Comparison of ENCODE assay signal across 1 cellular context in the genomic region with DNA sequence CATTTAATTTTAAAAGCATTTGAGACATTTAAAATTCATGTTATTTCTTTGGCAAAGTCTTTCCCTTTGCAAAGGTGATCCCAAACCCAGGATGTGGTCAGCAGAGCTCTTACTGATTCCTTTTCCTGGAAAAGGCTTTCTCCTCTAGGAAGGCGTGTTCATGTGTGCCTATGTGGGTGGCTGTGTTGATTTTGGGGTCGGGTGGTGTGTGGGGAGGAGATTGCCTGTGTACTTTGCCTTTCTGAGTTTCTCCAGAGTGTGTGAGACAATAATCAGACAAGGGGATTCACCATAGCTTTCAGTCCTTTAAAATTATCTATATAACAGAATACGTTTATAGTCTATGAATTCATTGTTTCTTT.
A peak's percentile ranks its signal among the peaks of the same experiment; 100 is the strongest.
TF ChIP-seq lines count a peak whose summit lies in the region.

No MANE protein-coding gene starts in this region.

TF ChIP-seq in K562, 482 proteins besides CTCF, POLR2A, EP300 and RAD21 (continued from another document and continues in another):
- TF ChIP-seq FOXM1 (IDR thresholded peaks at IDR 0.05; ENCODE audit: low read depth), result no peak
- TF ChIP-seq FOXM1 (CRISPR knock-in tag; IDR thresholded peaks at IDR 0.05; ENCODE audit: low read depth), result no peak
- TF ChIP-seq, protein P1, sequence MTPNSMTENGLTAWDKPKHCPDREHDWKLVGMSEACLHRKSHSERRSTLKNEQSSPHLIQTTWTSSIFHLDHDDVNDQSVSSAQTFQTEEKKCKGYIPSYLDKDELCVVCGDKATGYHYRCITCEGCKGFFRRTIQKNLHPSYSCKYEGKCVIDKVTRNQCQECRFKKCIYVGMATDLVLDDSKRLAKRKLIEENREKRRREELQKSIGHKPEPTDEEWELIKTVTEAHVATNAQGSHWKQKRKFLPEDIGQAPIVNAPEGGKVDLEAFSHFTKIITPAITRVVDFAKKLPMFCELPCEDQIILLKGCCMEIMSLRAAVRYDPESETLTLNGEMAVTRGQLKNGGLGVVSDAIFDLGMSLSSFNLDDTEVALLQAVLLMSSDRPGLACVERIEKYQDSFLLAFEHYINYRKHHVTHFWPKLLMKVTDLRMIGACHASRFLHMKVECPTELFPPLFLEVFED (CRISPR knock-in tag; conservative IDR thresholded peaks at IDR 0.05), result no peak
- TF ChIP-seq NFATC3 (IDR thresholded peaks at IDR 0.05), result no peak
- TF ChIP-seq CGGBP1 (CRISPR knock-in tag; IDR thresholded peaks at IDR 0.05), result no peak
- no peak for TF ChIP-seq ELF4 (CRISPR knock-in tag; IDR thresholded peaks at IDR 0.05)
- TF ChIP-seq PHB (CRISPR knock-in tag; IDR thresholded peaks at IDR 0.05), result no peak
- no peak for TF ChIP-seq POLR2G (IDR thresholded peaks at IDR 0.05; ENCODE audit: low read depth, low read length)
- no peak for TF ChIP-seq ZNF449 (CRISPR knock-in tag; IDR thresholded peaks at IDR 0.05)
- no peak for TF ChIP-seq IFI16 (CRISPR knock-in tag; IDR thresholded peaks at IDR 0.05)
- TF ChIP-seq ETV5 (CRISPR knock-in tag; IDR thresholded peaks at IDR 0.05; ENCODE audit: low read depth), result no peak
- TF ChIP-seq, protein P2, sequence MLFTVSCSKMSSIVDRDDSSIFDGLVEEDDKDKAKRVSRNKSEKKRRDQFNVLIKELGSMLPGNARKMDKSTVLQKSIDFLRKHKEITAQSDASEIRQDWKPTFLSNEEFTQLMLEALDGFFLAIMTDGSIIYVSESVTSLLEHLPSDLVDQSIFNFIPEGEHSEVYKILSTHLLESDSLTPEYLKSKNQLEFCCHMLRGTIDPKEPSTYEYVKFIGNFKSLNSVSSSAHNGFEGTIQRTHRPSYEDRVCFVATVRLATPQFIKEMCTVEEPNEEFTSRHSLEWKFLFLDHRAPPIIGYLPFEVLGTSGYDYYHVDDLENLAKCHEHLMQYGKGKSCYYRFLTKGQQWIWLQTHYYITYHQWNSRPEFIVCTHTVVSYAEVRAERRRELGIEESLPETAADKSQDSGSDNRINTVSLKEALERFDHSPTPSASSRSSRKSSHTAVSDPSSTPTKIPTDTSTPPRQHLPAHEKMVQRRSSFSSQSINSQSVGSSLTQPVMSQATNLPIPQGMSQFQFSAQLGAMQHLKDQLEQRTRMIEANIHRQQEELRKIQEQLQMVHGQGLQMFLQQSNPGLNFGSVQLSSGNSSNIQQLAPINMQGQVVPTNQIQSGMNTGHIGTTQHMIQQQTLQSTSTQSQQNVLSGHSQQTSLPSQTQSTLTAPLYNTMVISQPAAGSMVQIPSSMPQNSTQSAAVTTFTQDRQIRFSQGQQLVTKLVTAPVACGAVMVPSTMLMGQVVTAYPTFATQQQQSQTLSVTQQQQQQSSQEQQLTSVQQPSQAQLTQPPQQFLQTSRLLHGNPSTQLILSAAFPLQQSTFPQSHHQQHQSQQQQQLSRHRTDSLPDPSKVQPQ (CRISPR knock-in tag; IDR thresholded peaks at IDR 0.05; ENCODE audit: borderline replicate concordance), result no peak
- TF ChIP-seq E2F8 (IDR thresholded peaks at IDR 0.05; ENCODE audit: low read depth, partially characterized antibody), result no peak
- TF ChIP-seq CCNT2 (IDR thresholded peaks at IDR 0.05; ENCODE audit: borderline replicate concordance, extremely low read depth, insufficient read length, low read depth, low read length), result no peak
- TF ChIP-seq FOXJ3 (CRISPR knock-in tag; IDR thresholded peaks at IDR 0.05), result no peak
- no peak for TF ChIP-seq NFXL1 (CRISPR knock-in tag; IDR thresholded peaks at IDR 0.05)
- TF ChIP-seq FOXA1 (IDR thresholded peaks at IDR 0.05; ENCODE audit: borderline replicate concordance), result peak; percentile 27; the same call in 1 of the 2 replicates
- TF ChIP-seq SNIP1 (IDR thresholded peaks at IDR 0.05; ENCODE audit: low read depth), result no peak
- no peak for TF ChIP-seq ZNF140 (CRISPR knock-in tag; IDR thresholded peaks at IDR 0.05)
- TF ChIP-seq ZNF699 (CRISPR knock-in tag; IDR thresholded peaks at IDR 0.05; ENCODE audit: insufficient replicate concordance), result no peak
- no peak for TF ChIP-seq ZNF668 (CRISPR knock-in tag; IDR thresholded peaks at IDR 0.05)
- TF ChIP-seq MYNN (IDR thresholded peaks at IDR 0.05), result no peak
- no peak for TF ChIP-seq MYNN (CRISPR knock-in tag; IDR thresholded peaks at IDR 0.05)
- no peak for TF ChIP-seq IRF9 (tag; IDR thresholded peaks at IDR 0.05)
- TF ChIP-seq, protein P3, sequence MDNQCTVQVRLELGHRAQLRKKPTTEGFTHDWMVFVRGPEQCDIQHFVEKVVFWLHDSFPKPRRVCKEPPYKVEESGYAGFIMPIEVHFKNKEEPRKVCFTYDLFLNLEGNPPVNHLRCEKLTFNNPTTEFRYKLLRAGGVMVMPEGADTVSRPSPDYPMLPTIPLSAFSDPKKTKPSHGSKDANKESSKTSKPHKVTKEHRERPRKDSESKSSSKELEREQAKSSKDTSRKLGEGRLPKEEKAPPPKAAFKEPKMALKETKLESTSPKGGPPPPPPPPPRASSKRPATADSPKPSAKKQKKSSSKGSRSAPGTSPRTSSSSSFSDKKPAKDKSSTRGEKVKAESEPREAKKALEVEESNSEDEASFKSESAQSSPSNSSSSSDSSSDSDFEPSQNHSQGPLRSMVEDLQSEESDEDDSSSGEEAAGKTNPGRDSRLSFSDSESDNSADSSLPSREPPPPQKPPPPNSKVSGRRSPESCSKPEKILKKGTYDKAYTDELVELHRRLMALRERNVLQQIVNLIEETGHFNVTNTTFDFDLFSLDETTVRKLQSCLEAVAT (IDR thresholded peaks at IDR 0.05), result peak in 1 of 2 experiments; percentile 78; a peak in 2 of 4 replicates
- 0 out of 4 replicates have a peak, but pooled peaks of 1 of the 2 experiments have one; percentile 37 for TF ChIP-seq MNT (conservative IDR thresholded peaks at IDR 0.05)
- no peak for TF ChIP-seq CBFA2T2 (conservative IDR thresholded peaks at IDR 0.05)
- no peak for TF ChIP-seq ZBTB2 (IDR thresholded peaks at IDR 0.05)
- no peak for TF ChIP-seq NCOA2 (IDR thresholded peaks at IDR 0.05; ENCODE audit: partially characterized antibody in 2 of 2)
- no peak for TF ChIP-seq VEZF1 (CRISPR knock-in tag; IDR thresholded peaks at IDR 0.05)
- no peak for TF ChIP-seq THAP7 (CRISPR knock-in tag; IDR thresholded peaks at IDR 0.05)
- peak in 1 of 2 experiments; percentile 90; a peak in 2 of 4 replicates for TF ChIP-seq FOXA3 (CRISPR knock-in tag; conservative IDR thresholded peaks at IDR 0.05 in 1 of 2, IDR thresholded peaks at IDR 0.05 in 1 of 2)
- TF ChIP-seq SMAD1 (IDR thresholded peaks at IDR 0.05; ENCODE audit: low read depth, low read length, partially characterized antibody), result no peak
- TF ChIP-seq STAT5A (IDR thresholded peaks at IDR 0.05; ENCODE audit: borderline replicate concordance, low read length), result peak; percentile 73
- TF ChIP-seq ZNF76 (CRISPR knock-in tag; IDR thresholded peaks at IDR 0.05; ENCODE audit: borderline replicate concordance), result no peak
- 0 out of 2 replicates have a peak, but pooled peaks have one; percentile 13 for TF ChIP-seq ESRRA (IDR thresholded peaks at IDR 0.05; ENCODE audit: borderline replicate concordance, low read depth)
- TF ChIP-seq HDAC1 (IDR thresholded peaks at IDR 0.05), result peak in 1 of 2 experiments; percentile 58; a peak in 1 of 4 replicates
- no peak for TF ChIP-seq MAZ (CRISPR knock-in tag; conservative IDR thresholded peaks at IDR 0.05 in 1 of 2, IDR thresholded peaks at IDR 0.05 in 1 of 2)
- TF ChIP-seq DIDO1 (tag; IDR thresholded peaks at IDR 0.05; ENCODE audit: low read depth), result no peak
- TF ChIP-seq SMAD4 (CRISPR knock-in tag; conservative IDR thresholded peaks at IDR 0.05), result no peak
- no peak for TF ChIP-seq KDM2B (CRISPR knock-in tag; IDR thresholded peaks at IDR 0.05)
- TF ChIP-seq MCM3 (IDR thresholded peaks at IDR 0.05), result no peak
- no peak for TF ChIP-seq FOXK1 (CRISPR knock-in tag; IDR thresholded peaks at IDR 0.05; ENCODE audit: borderline replicate concordance)
- peak; percentile 67; the same call in 1 of the 2 replicates for TF ChIP-seq ARID1B (IDR thresholded peaks at IDR 0.05)
- TF ChIP-seq SMARCB1 (IDR thresholded peaks at IDR 0.05; ENCODE audit: insufficient read length, low read depth), result no peak
- TF ChIP-seq CEBPG (CRISPR knock-in tag; IDR thresholded peaks at IDR 0.05), result no peak
- TF ChIP-seq CEBPG (tag; conservative IDR thresholded peaks at IDR 0.05 in 1 of 2, IDR thresholded peaks at IDR 0.05 in 1 of 2), result no peak
- peak; percentile 99 for TF ChIP-seq CC2D1A (IDR thresholded peaks at IDR 0.05)
- no peak for TF ChIP-seq ZNF347 (CRISPR knock-in tag; IDR thresholded peaks at IDR 0.05; ENCODE audit: low read depth)
- no peak for TF ChIP-seq NCOA6 (IDR thresholded peaks at IDR 0.05)
- no peak for TF ChIP-seq SP2 (IDR thresholded peaks at IDR 0.05; ENCODE audit: extremely low read depth, low read depth, low read length, poor library complexity, severe bottlenecking)
- no peak for TF ChIP-seq FIP1L1 (IDR thresholded peaks at IDR 0.05; ENCODE audit: low read depth, low read length, poor library complexity, severe bottlenecking)
- TF ChIP-seq MEF2D (tag; conservative IDR thresholded peaks at IDR 0.05; ENCODE audit: low read depth), result no peak
